ENCODE assay signal across 1 cellular context in the genomic region with DNA sequence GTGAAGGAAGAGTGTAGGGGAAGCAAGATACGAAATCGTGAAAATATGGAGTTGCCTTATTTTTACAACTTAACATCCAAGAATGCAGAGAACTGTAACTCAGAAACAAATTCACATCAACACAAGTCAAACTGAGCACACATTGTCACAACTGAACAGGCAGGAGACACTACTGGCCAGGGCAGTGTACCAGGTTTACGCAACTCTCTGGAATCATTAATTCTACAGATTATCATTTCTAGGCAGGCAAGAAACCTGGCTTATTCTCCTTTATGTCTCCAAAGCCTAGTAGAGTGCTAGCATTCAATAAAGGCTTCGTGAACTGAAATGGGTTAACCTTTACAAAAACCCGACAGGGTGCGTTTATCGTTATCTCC.
TF ChIP-seq lines count a peak whose summit lies in the region.

No MANE protein-coding gene starts in this region.

TF ChIP-seq in HepG2, 621 proteins besides CTCF, POLR2A, EP300 and RAD21 (continued from another document and continues in another):
- TF ChIP-seq, protein P1, sequence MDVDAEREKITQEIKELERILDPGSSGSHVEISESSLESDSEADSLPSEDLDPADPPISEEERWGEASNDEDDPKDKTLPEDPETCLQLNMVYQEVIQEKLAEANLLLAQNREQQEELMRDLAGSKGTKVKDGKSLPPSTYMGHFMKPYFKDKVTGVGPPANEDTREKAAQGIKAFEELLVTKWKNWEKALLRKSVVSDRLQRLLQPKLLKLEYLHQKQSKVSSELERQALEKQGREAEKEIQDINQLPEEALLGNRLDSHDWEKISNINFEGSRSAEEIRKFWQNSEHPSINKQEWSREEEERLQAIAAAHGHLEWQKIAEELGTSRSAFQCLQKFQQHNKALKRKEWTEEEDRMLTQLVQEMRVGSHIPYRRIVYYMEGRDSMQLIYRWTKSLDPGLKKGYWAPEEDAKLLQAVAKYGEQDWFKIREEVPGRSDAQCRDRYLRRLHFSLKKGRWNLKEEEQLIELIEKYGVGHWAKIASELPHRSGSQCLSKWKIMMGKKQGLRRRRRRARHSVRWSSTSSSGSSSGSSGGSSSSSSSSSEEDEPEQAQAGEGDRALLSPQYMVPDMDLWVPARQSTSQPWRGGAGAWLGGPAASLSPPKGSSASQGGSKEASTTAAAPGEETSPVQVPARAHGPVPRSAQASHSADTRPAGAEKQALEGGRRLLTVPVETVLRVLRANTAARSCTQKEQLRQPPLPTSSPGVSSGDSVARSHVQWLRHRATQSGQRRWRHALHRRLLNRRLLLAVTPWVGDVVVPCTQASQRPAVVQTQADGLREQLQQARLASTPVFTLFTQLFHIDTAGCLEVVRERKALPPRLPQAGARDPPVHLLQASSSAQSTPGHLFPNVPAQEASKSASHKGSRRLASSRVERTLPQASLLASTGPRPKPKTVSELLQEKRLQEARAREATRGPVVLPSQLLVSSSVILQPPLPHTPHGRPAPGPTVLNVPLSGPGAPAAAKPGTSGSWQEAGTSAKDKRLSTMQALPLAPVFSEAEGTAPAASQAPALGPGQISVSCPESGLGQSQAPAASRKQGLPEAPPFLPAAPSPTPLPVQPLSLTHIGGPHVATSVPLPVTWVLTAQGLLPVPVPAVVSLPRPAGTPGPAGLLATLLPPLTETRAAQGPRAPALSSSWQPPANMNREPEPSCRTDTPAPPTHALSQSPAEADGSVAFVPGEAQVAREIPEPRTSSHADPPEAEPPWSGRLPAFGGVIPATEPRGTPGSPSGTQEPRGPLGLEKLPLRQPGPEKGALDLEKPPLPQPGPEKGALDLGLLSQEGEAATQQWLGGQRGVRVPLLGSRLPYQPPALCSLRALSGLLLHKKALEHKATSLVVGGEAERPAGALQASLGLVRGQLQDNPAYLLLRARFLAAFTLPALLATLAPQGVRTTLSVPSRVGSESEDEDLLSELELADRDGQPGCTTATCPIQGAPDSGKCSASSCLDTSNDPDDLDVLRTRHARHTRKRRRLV (CRISPR knock-in tag; IDR thresholded peaks at IDR 0.05): no peak
- TF ChIP-seq NFE2L2 (IDR thresholded peaks at IDR 0.05; ENCODE audit: low read length) (no peak), TCF7L2 (IDR thresholded peaks at IDR 0.05; ENCODE audit: low read depth, low read length) (no peak), RBM22 (optimal IDR thresholded peaks at IDR 0.05; ENCODE audit: low read length) (no peak), ZNF556 (CRISPR knock-in tag; IDR thresholded peaks at IDR 0.05; ENCODE audit: borderline replicate concordance) (no peak), BORCS8-MEF2B (CRISPR knock-in tag; IDR thresholded peaks at IDR 0.05) (no peak), ZNF333 (CRISPR knock-in tag; IDR thresholded peaks at IDR 0.05; ENCODE audit: borderline replicate concordance) (no peak), MIXL1 (CRISPR knock-in tag; IDR thresholded peaks at IDR 0.05) (no peak), MYNN (CRISPR knock-in tag; IDR thresholded peaks at IDR 0.05; ENCODE audit: low read depth) (no peak), CHCHD3 (CRISPR knock-in tag; IDR thresholded peaks at IDR 0.05) (0 out of 2 replicates have a peak, but pooled peaks have one; percentile 0), TGIF2 (CRISPR knock-in tag; IDR thresholded peaks at IDR 0.05) (no peak), KLF16 (CRISPR knock-in tag; IDR thresholded peaks at IDR 0.05) (no peak), ZNF256 (CRISPR knock-in tag; conservative IDR thresholded peaks at IDR 0.05) (no peak), ZNF441 (CRISPR knock-in tag; IDR thresholded peaks at IDR 0.05; ENCODE audit: borderline replicate concordance) (no peak), ERF (CRISPR knock-in tag; IDR thresholded peaks at IDR 0.05) (no peak), NFKB2 (CRISPR knock-in tag; IDR thresholded peaks at IDR 0.05; ENCODE audit: borderline replicate concordance) (no peak), ZNF562 (CRISPR knock-in tag; IDR thresholded peaks at IDR 0.05; ENCODE audit: borderline replicate concordance) (no peak), ZNF879 (CRISPR knock-in tag; IDR thresholded peaks at IDR 0.05) (no peak), ZNF20 (CRISPR knock-in tag; IDR thresholded peaks at IDR 0.05) (no peak), CEBPB (IDR thresholded peaks at IDR 0.05; ENCODE audit: borderline replicate concordance, low read depth, low read length) (peak; percentile 82), JUND (CRISPR knock-in tag; IDR thresholded peaks at IDR 0.05) (no peak), CEBPG (CRISPR knock-in tag; IDR thresholded peaks at IDR 0.05) (peak; percentile 68), ZNF282 (IDR thresholded peaks at IDR 0.05; ENCODE audit: partially characterized antibody) (no peak), NR2C2 (CRISPR knock-in tag; IDR thresholded peaks at IDR 0.05; ENCODE audit: borderline replicate concordance) (no peak), THAP11 (CRISPR knock-in tag; IDR thresholded peaks at IDR 0.05) (no peak), SAP130 (CRISPR knock-in tag; IDR thresholded peaks at IDR 0.05; ENCODE audit: low read depth) (no peak), ZNF510 (CRISPR knock-in tag; IDR thresholded peaks at IDR 0.05; ENCODE audit: low read depth) (no peak), KLF6 (CRISPR knock-in tag; IDR thresholded peaks at IDR 0.05) (no peak), PHF20 (CRISPR knock-in tag; IDR thresholded peaks at IDR 0.05) (no peak), STAG1 (CRISPR knock-in tag; IDR thresholded peaks at IDR 0.05) (no peak), SP1 (IDR thresholded peaks at IDR 0.05) (no peak), SP1 (CRISPR knock-in tag; IDR thresholded peaks at IDR 0.05) (no peak), NFE2 (CRISPR knock-in tag; IDR thresholded peaks at IDR 0.05) (no peak), ZNF878 (CRISPR knock-in tag; IDR thresholded peaks at IDR 0.05) (0 out of 2 replicates have a peak, but pooled peaks have one; percentile 24), FOSL2 (CRISPR knock-in tag; IDR thresholded peaks at IDR 0.05) (no peak), HES4 (CRISPR knock-in tag; IDR thresholded peaks at IDR 0.05; ENCODE audit: borderline replicate concordance) (no peak), ZNF550 (CRISPR knock-in tag; IDR thresholded peaks at IDR 0.05; ENCODE audit: borderline replicate concordance) (no peak), DNMT1 (CRISPR knock-in tag; IDR thresholded peaks at IDR 0.05) (no peak)
- TF ChIP-seq, protein P2, sequence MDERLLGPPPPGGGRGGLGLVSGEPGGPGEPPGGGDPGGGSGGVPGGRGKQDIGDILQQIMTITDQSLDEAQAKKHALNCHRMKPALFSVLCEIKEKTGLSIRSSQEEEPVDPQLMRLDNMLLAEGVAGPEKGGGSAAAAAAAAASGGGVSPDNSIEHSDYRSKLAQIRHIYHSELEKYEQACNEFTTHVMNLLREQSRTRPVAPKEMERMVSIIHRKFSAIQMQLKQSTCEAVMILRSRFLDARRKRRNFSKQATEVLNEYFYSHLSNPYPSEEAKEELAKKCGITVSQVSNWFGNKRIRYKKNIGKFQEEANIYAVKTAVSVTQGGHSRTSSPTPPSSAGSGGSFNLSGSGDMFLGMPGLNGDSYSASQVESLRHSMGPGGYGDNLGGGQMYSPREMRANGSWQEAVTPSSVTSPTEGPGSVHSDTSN (CRISPR knock-in tag; IDR thresholded peaks at IDR 0.05): no peak
- TF ChIP-seq, protein P3, sequence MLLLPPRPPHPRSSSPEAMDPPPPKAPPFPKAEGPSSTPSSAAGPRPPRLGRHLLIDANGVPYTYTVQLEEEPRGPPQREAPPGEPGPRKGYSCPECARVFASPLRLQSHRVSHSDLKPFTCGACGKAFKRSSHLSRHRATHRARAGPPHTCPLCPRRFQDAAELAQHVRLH (CRISPR knock-in tag; IDR thresholded peaks at IDR 0.05; ENCODE audit: borderline replicate concordance, low read depth): no peak
- TF ChIP-seq, protein P4, sequence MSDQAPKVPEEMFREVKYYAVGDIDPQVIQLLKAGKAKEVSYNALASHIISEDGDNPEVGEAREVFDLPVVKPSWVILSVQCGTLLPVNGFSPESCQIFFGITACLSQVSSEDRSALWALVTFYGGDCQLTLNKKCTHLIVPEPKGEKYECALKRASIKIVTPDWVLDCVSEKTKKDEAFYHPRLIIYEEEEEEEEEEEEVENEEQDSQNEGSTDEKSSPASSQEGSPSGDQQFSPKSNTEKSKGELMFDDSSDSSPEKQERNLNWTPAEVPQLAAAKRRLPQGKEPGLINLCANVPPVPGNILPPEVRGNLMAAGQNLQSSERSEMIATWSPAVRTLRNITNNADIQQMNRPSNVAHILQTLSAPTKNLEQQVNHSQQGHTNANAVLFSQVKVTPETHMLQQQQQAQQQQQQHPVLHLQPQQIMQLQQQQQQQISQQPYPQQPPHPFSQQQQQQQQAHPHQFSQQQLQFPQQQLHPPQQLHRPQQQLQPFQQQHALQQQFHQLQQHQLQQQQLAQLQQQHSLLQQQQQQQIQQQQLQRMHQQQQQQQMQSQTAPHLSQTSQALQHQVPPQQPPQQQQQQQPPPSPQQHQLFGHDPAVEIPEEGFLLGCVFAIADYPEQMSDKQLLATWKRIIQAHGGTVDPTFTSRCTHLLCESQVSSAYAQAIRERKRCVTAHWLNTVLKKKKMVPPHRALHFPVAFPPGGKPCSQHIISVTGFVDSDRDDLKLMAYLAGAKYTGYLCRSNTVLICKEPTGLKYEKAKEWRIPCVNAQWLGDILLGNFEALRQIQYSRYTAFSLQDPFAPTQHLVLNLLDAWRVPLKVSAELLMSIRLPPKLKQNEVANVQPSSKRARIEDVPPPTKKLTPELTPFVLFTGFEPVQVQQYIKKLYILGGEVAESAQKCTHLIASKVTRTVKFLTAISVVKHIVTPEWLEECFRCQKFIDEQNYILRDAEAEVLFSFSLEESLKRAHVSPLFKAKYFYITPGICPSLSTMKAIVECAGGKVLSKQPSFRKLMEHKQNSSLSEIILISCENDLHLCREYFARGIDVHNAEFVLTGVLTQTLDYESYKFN (CRISPR knock-in tag; conservative IDR thresholded peaks at IDR 0.05): no peak
- TF ChIP-seq, protein P5, sequence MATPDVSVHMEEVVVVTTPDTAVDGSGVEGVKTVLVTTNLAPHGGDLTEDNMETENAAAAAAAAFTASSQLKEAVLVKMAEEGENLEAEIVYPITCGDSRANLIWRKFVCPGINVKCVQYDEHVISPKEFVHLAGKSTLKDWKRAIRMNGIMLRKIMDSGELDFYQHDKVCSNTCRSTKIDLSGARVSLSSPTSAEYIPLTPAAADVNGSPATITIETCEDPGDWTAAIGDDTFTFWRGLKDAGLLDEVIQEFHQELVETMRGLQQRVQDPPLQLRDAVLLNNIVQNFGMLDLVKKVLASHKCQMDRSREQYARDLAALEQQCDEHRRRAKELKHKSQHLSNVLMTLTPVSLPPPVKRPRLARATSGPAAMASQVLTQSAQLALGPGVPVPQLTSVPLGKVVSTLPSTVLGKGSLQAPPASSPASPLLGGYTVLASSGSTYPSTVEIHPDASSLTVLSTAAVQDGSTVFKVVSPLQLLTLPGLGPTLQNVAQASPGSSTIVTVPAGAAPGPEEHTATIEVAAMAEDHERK (CRISPR knock-in tag; IDR thresholded peaks at IDR 0.05; ENCODE audit: low read depth): no peak
- TF ChIP-seq, protein P6, sequence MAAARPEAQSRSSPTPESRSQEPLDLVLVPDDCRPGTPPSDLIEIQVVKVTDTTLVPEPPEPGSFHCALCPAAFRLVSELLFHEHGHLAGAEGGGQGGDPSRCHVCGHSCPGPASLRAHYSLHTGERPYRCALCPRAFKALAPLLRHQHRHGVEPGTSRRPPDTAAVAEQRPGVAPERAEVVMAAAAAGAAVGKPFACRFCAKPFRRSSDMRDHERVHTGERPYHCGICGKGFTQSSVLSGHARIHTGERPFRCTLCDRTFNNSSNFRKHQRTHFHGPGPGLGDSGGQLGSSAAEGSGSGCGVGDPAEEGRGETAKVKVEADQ (CRISPR knock-in tag; IDR thresholded peaks at IDR 0.05; ENCODE audit: borderline replicate concordance): no peak
- TF ChIP-seq, protein P7, sequence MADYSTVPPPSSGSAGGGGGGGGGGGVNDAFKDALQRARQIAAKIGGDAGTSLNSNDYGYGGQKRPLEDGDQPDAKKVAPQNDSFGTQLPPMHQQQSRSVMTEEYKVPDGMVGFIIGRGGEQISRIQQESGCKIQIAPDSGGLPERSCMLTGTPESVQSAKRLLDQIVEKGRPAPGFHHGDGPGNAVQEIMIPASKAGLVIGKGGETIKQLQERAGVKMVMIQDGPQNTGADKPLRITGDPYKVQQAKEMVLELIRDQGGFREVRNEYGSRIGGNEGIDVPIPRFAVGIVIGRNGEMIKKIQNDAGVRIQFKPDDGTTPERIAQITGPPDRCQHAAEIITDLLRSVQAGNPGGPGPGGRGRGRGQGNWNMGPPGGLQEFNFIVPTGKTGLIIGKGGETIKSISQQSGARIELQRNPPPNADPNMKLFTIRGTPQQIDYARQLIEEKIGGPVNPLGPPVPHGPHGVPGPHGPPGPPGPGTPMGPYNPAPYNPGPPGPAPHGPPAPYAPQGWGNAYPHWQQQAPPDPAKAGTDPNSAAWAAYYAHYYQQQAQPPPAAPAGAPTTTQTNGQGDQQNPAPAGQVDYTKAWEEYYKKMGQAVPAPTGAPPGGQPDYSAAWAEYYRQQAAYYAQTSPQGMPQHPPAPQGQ (CRISPR knock-in tag; IDR thresholded peaks at IDR 0.05; ENCODE audit: borderline replicate concordance): no peak
- TF ChIP-seq, protein P8, sequence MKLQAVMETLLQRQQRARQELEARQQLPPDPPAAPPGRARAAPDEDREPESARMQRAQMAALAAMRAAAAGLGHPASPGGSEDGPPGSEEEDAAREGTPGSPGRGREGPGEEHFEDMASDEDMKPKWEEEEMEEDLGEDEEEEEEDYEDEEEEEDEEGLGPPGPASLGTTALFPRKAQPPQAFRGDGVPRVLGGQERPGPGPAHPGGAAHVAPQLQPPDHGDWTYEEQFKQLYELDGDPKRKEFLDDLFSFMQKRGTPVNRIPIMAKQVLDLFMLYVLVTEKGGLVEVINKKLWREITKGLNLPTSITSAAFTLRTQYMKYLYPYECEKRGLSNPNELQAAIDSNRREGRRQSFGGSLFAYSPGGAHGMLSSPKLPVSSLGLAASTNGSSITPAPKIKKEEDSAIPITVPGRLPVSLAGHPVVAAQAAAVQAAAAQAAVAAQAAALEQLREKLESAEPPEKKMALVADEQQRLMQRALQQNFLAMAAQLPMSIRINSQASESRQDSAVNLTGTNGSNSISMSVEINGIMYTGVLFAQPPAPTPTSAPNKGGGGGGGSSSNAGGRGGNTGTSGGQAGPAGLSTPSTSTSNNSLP (IDR thresholded peaks at IDR 0.05; ENCODE audit: low read depth, low read length): no peak
- TF ChIP-seq, protein P9, sequence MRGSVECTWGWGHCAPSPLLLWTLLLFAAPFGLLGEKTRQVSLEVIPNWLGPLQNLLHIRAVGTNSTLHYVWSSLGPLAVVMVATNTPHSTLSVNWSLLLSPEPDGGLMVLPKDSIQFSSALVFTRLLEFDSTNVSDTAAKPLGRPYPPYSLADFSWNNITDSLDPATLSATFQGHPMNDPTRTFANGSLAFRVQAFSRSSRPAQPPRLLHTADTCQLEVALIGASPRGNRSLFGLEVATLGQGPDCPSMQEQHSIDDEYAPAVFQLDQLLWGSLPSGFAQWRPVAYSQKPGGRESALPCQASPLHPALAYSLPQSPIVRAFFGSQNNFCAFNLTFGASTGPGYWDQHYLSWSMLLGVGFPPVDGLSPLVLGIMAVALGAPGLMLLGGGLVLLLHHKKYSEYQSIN (CRISPR knock-in tag; IDR thresholded peaks at IDR 0.05; ENCODE audit: borderline replicate concordance): no peak
